In the genomic region with DNA sequence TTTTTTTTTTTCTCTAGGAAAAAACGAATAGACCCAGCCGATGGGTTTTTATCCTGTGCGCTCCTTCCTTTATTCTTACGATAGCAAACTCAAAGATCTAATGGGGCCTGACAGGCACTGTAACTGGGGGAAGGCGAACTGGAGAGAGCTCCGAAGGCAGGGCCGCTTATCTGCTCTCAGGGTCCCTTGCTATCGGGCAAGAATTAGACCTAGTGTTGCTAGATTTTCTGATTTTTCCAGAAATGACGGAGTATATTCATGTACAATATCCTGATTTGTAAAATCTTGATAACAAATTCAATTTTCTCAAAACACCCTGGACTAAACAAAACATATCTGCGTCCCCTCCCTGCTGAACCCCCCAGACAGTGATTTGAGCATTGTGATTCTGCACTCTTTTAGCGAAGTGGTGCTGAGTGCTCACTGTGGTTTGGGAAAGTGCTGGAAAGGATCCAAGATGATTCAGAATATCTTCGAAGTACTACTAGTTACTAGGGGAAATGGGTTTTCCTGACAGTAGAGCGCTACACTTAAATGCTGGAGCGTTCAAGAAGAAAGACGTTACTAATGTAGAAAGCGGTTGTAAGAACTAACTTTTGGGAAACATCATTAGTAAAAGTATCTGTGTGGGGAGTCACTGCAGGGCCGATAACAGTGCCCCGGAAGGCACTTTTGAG, we compare ENCODE assay signal across 8 cellular contexts. TPM values are rescaled to one million over a fixed set of nuclear protein-coding genes. Genes with fewer than 3 reads are reported as not detected.
DNase-seq lines count a peak whose midpoint lies in the region; ATAC-seq and TF ChIP-seq lines count a peak whose summit lies in the region.

No MANE protein-coding gene starts in this region.

- TF ChIP-seq CTCF in brain microvascular endothelial cell (IDR thresholded peaks at IDR 0.05; ENCODE audit: low read depth, low read length, missing control alignments) (no peak), kidney epithelial cell (IDR thresholded peaks at IDR 0.05; ENCODE audit: insufficient read depth, low read length, poor library complexity, severe bottlenecking) (no peak)

- H3K36me3 ChIP-seq in brain microvascular endothelial cell (replicated peaks) (no peaks in the 10 kb centered on the region), kidney epithelial cell (ENCODE audit: control insufficient read depth, insufficient read depth, low read length) (no peaks in the 10 kb centered on the region)

- DNase-seq in AG20443 (ENCODE audit: low spot score), result peak; percentile 21
- peak; percentile 51 for DNase-seq in HuH-7 (ENCODE audit: low spot score)
- peak; percentile 2 for DNase-seq in brain microvascular endothelial cell
- no peak for DNase-seq in kidney epithelial cell (ENCODE audit: low read depth)
- peak; percentile 70 for DNase-seq in stromal cell of bone marrow (ENCODE audit: low read depth)
- DNase-seq in SKM-1 (lab: John Stamatoyannopoulos, UW; ENCODE audit: unreplicated experiment), result no peak
- no peak for DNase-seq in ACHN

- H3K27ac ChIP-seq in brain microvascular endothelial cell, result no peak overlapping the region

- ATAC-seq in GM18867 (IDR thresholded peaks at IDR 0.05; ENCODE audit: unreplicated experiment), result no peak

- in situ Hi-C loops in brain microvascular endothelial cell (cut with HindIII; ENCODE audit: low pct_ligation_motif_present, low sequenced_read_pairs) (no loop called here), ACHN (cut with HindIII; ENCODE audit: low pct_ligation_motif_present, low pct_unique_long_range_greater_than_20kb, low sequenced_read_pairs) (no loop called here)

- H3K27me3 ChIP-seq in brain microvascular endothelial cell (replicated peaks) (peaks cover 11% of the 10 kb centered on the region), kidney epithelial cell (ENCODE audit: control insufficient read depth, insufficient read depth, low read length) (peaks cover 19% of the 10 kb centered on the region)

- peak overlapping the region; percentile 51 for H3K4me3 ChIP-seq in brain microvascular endothelial cell (ENCODE audit: low read depth, low read length)
- H3K4me3 ChIP-seq in kidney epithelial cell (ENCODE audit: low read depth, low read length), result peak overlapping the region; percentile 33

RNA-seq across cellular contexts. Expression of a gene that starts 0.7 kb away (rescaled TPM):
- 0.07 and 0.38 TPM in 2 replicates for total RNA-seq in kidney epithelial cell

Comparison
In these comparisons a context has a peak if more than half of its experiments do, and no peak if none do; other contexts are left out.
1. DNase-seq: peak in AG20443 (single experiment), HuH-7 (single experiment), brain microvascular endothelial cell (single experiment) and stromal cell of bone marrow (single experiment); none in kidney epithelial cell (single experiment), SKM-1 (single experiment) and ACHN (single experiment).